ENCODE assay signal across 1 cellular context in the genomic region with DNA sequence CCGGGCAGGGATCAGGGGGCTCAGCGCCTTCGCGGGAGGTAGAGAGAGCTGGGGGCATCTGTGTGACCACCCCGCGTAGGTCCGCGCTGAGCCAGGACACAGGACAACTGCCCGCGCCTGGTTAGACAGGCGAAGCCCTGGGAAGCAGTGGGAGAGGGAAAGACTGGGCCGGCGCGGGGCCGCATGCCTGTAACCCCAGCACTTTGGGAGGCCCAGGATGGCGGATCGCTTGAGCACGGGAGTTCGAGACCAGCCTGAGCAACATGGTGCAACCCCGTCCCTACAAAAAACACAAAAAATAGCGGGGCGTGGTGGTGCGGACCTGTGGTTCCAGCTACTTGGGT.
TF ChIP-seq lines count a peak whose summit lies in the region.

No MANE protein-coding gene starts in this region.

TF ChIP-seq in H1, 55 proteins besides CTCF, POLR2A, EP300 and RAD21:
- TF ChIP-seq, protein P1, sequence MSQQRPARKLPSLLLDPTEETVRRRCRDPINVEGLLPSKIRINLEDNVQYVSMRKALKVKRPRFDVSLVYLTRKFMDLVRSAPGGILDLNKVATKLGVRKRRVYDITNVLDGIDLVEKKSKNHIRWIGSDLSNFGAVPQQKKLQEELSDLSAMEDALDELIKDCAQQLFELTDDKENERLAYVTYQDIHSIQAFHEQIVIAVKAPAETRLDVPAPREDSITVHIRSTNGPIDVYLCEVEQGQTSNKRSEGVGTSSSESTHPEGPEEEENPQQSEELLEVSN (IDR thresholded peaks at IDR 0.05): peak; percentile 66
- TF ChIP-seq KDM4A (IDR thresholded peaks at IDR 0.05; ENCODE audit: low read depth, low read length, severe bottlenecking) (peak; percentile 25), TAF1 (IDR thresholded peaks at IDR 0.05; ENCODE audit: low read depth, low read length) (0 out of 2 replicates have a peak, but pooled peaks have one; percentile 27)
